Comparison of ENCODE assay signal across 1 cellular context in genomic region chrX:119981286-119982070, GRCh38.
TF ChIP-seq lines count a peak whose summit lies in the region.

No MANE protein-coding gene starts in this region.

TF ChIP-seq in K562, 482 proteins besides CTCF, POLR2A, EP300 and RAD21:
- TF ChIP-seq ZBTB26 (CRISPR knock-in tag; IDR thresholded peaks at IDR 0.05) = no peak
- TF ChIP-seq FOXK2 (conservative IDR thresholded peaks at IDR 0.05 in 1 of 2, IDR thresholded peaks at IDR 0.05 in 1 of 2; ENCODE audit: low read depth in 2 of 2) = peak; percentile 32 to 55; a peak in 2 of 4 replicates
- peak; percentile 48; the same call in 1 of the 2 replicates for TF ChIP-seq SMC3 (conservative IDR thresholded peaks at IDR 0.05; ENCODE audit: insufficient read depth, low read depth, low read length)
- no peak for TF ChIP-seq HINFP (tag; conservative IDR thresholded peaks at IDR 0.05; ENCODE audit: low read depth)
- TF ChIP-seq PBX2 (CRISPR knock-in tag; IDR thresholded peaks at IDR 0.05; ENCODE audit: low read depth) = no peak
- TF ChIP-seq PBX2 (tag; conservative IDR thresholded peaks at IDR 0.05; ENCODE audit: low read depth) = peak; percentile 84
- peak; percentile 69 for TF ChIP-seq EHMT2 (IDR thresholded peaks at IDR 0.05)
- TF ChIP-seq ARID2 (IDR thresholded peaks at IDR 0.05) = 0 out of 2 replicates have a peak, but pooled peaks have one; percentile 36
- 0 out of 2 replicates have a peak, but pooled peaks have one; percentile 23 for TF ChIP-seq CTBP1 (IDR thresholded peaks at IDR 0.05; ENCODE audit: borderline replicate concordance)
- peak; percentile 90 for TF ChIP-seq PKNOX1 (IDR thresholded peaks at IDR 0.05)
- TF ChIP-seq CC2D1A (IDR thresholded peaks at IDR 0.05) = peak; percentile 76
- TF ChIP-seq MEIS2 (IDR thresholded peaks at IDR 0.05; ENCODE audit: partially characterized antibody) = peak; percentile 85
- no peak for TF ChIP-seq LARP7 (IDR thresholded peaks at IDR 0.05)
- TF ChIP-seq ZNF384 (IDR thresholded peaks at IDR 0.05; ENCODE audit: low read depth, low read length) = peak; percentile 74
TF ChIP-seq in K562: peak in this region for 10.
